ENCODE assay signal across 8 cellular contexts in the genomic region with DNA sequence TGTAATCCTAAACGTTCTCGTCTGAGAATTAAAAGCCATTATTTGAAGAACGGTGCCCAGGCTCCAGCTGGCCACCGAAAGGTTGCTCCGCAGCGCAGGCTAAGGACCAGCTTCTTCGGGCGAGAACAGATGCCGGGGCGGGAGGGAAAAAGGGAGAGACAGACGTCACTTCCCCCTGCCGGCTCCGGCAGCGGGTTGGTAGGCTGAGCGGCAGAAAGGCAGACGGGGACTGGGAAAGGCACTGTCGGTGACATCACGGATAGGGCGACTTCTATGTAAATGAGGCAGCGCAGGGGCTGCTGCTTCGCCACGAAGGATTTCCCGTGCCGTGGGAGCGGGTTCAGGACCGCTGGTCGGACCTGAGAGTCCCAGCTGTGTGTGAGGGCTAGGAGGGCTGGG.
DNase-seq lines count a peak whose midpoint lies in the region; ATAC-seq and TF ChIP-seq lines count a peak whose summit lies in the region.
"Not testable (repeated sequence)": the region's sequence is repeated elsewhere in the genome, so short reads cannot be mapped to it uniquely, and the experiment has no call there.

No MANE protein-coding gene starts in this region.

- not testable (repeated sequence) for H3K4me2 ChIP-seq in BLaER1 treated with 17β-estradiol and CSF1 and Interleukin-3, amounts not matched to agents 10 nM and 100 nM
- H3K4me2 ChIP-seq in PC-3 (ENCODE audit: low read length) = peak overlapping the region; percentile 70

- peak overlapping the region in 8 of 10 experiments; percentile 30 to 53 (median 46); a peak in 11 of 20 replicates for H3K4me3 ChIP-seq in BLaER1 treated with 17β-estradiol and CSF1 and Interleukin-3, amounts not matched to agents 10 nM and 100 nM
- peak overlapping the region; percentile 40 for H3K4me3 ChIP-seq in Jurkat, Clone E6-1 (ENCODE audit: low read length)
- peak overlapping the region; percentile 53 for H3K4me3 ChIP-seq in PC-3 (ENCODE audit: low read length)

- DNase-seq in Jurkat, Clone E6-1 (ENCODE audit: low read depth, low spot score) = peak; percentile 66
- DNase-seq in PC-3 = peak; percentile 78
- peak; percentile 60 for DNase-seq in activated CD8-positive, alpha-beta memory T cell treated with anti-CD3 and anti-CD28 coated beads, Interleukin-2, amount 50 U/mL, for 1 hour (ENCODE audit: extremely low read depth)
- peak; percentile 72 for DNase-seq in effector CD4-positive, alpha-beta T cell
- DNase-seq in medulla oblongata (ENCODE audit: extremely low spot score) = peak; percentile 89
- peak; percentile 74 for DNase-seq in stimulated activated CD4-positive, alpha-beta T cell treated with anti-CD3 and anti-CD28 coated beads, Interleukin-4, amount 100 ng/mL, for 1 hour

- CTCF ChIA-PET in PC-3 (lab: Charles Lee) = not testable (repeated sequence)

- peak overlapping the region in 10 of 11 experiments; percentile 59 to 81 (median 72); a peak in 19 of 22 replicates for H3K9ac ChIP-seq in BLaER1 treated with 17β-estradiol and CSF1 and Interleukin-3, amounts not matched to agents 10 nM and 100 nM
- peak overlapping the region; percentile 31 for H3K9ac ChIP-seq in PC-3 (ENCODE audit: low read length)

- not testable (repeated sequence) for H4K20me1 ChIP-seq in BLaER1 treated with 17β-estradiol and CSF1 and Interleukin-3, amounts not matched to agents 10 nM and 100 nM; PC-3 (ENCODE audit: low read length)

- H3K27me3 ChIP-seq in BLaER1 treated with 17β-estradiol and CSF1 and Interleukin-3, amounts not matched to agents 10 nM and 100 nM; PC-3 (ENCODE audit: low read length): not testable (repeated sequence)

- not testable (repeated sequence) for H3F3A ChIP-seq in PC-3 (ENCODE audit: low read length, unreplicated experiment)

- H3K79me2 ChIP-seq in PC-3 (ENCODE audit: low read length) = not testable (repeated sequence)

- not testable (repeated sequence) for H2AFZ ChIP-seq in PC-3 (ENCODE audit: low read length)

- intact Hi-C loops in PC-3 (cut with micrococcal nuclease) = not testable (repeated sequence)

- not testable (repeated sequence) for BruUV-seq in PC-3 (replicated peaks; lab: Mats Ljungman, UMichigan)

- not testable (repeated sequence) for H3K36me3 ChIP-seq in BLaER1 treated with 17β-estradiol and CSF1 and Interleukin-3, amounts not matched to agents 10 nM and 100 nM; PC-3 (ENCODE audit: low read depth, low read length)

- not testable (repeated sequence) for H3K9me3 ChIP-seq in BLaER1 treated with 17β-estradiol and CSF1 and Interleukin-3, amounts not matched to agents 10 nM and 100 nM (replicated peaks in 1 of 11); PC-3 (ENCODE audit: low read length)

- TF ChIP-seq CTCF in PC-3 (conservative IDR thresholded peaks at IDR 0.05; ENCODE audit: low read depth, low read length) = not testable (repeated sequence)

- H3K4me1 ChIP-seq in BLaER1 treated with 17β-estradiol and CSF1 and Interleukin-3, amounts not matched to agents 10 nM and 100 nM; PC-3 (ENCODE audit: insufficient read depth, low read length): not testable (repeated sequence)

- peak; percentile 63 for ATAC-seq in GM21423 (IDR thresholded peaks at IDR 0.05; ENCODE audit: unreplicated experiment)
- peak; percentile 62 for ATAC-seq in PC-3

- H3K9me2 ChIP-seq in PC-3 (replicated peaks; ENCODE audit: low read length) = not testable (repeated sequence)

- H3K27ac ChIP-seq in BLaER1 treated with 17β-estradiol and CSF1 and Interleukin-3, amounts not matched to agents 10 nM and 100 nM = peak overlapping the region in 10 of 11 experiments; percentile 47 to 84 (median 67); a peak in 19 of 22 replicates
- H3K27ac ChIP-seq in PC-3 (ENCODE audit: low read length) = not testable (repeated sequence)

- POLR2A ChIA-PET in PC-3 (lab: Charles Lee; ENCODE audit: unreplicated experiment) = interaction anchor here (0.7 to 1.0 kb wide), 2 partner anchors 11 kb away, joined by 7 to 17 read pairs; no protein-coding TSS in a partner anchor
